ENCODE assay signal across 24 cellular contexts in genomic region chr2:232984451-232985207, GRCh38. TPM values are rescaled to one million over a fixed set of nuclear protein-coding genes. Genes with fewer than 3 reads are reported as not detected.
"Had no signal": no experiment of that assay in that cellular context is flagged by ENCODE, and none has a peak within 500 bp of the region (broad histone marks: within the 10 kb centered on the region; RNA-seq: fewer than 3 reads in every experiment).

No MANE protein-coding gene starts in this region.

- H3K27ac Mint-ChIP-seq: activated CD4-positive, alpha-beta memory T cell treated with anti-CD3 and anti-CD28 coated beads, Interleukin-2, amount 10 ng/mL, durations not matched to agents 7 days and 5 days; activated CD8-positive, alpha-beta memory T cell treated with anti-CD3 and anti-CD28 coated beads, Interleukin-2, amount 10 ng/mL, durations not matched to agents 7 days and 5 days; activated naive CD8-positive, alpha-beta T cell treated with anti-CD3 and anti-CD28 coated beads for 36 hours; activated T-helper 17 cell treated with anti-CD3 and anti-CD28 coated beads, Interleukin-2, amount 50 U/mL, for 72 hours; naive thymus-derived CD4-positive, alpha-beta T cell; stimulated activated effector memory CD8-positive, alpha-beta T cell treated with anti-CD3 and anti-CD28 coated beads, Interleukin-12 subunit alpha, Interleukin-12 subunit beta, amount 100 ng/mL, for 72 hours had no signal

- H3K36me3 Mint-ChIP-seq: activated CD8-positive, alpha-beta memory T cell treated with anti-CD3 and anti-CD28 coated beads, Interleukin-2, amount 10 ng/mL, durations not matched to agents 7 days and 5 days; stimulated activated effector memory CD8-positive, alpha-beta T cell treated with anti-CD3 and anti-CD28 coated beads, Interleukin-12 subunit alpha, Interleukin-12 subunit beta, amount 100 ng/mL, for 72 hours had no signal

- DNase-seq: activated CD4-positive, alpha-beta memory T cell treated with anti-CD3 and anti-CD28 coated beads, Interleukin-2, amount 10 ng/mL, durations not matched to agents 7 days and 5 days; activated CD4-positive, alpha-beta T cell treated with anti-CD3 and anti-CD28 coated beads for 48 hours; activated CD4-positive, CD25-positive, alpha-beta regulatory T cell; activated CD8-positive, alpha-beta memory T cell treated with anti-CD3 and anti-CD28 coated beads, Interleukin-2, amount 10 ng/mL, durations not matched to agents 7 days and 5 days; activated naive CD4-positive, alpha-beta T cell; activated naive CD8-positive, alpha-beta T cell treated with anti-CD3 and anti-CD28 coated beads for 36 hours; amniotic stem cell; erythroblast; kidney; left lung; naive thymus-derived CD4-positive, alpha-beta T cell; ovary; stimulated activated CD4-positive, alpha-beta T cell treated with anti-CD3 and anti-CD28 coated beads, Interleukin-4, amount 100 ng/mL, for 24 hours; T-helper 1 cell; T-helper 9 cell had no signal

- H3K4me1 Mint-ChIP-seq: activated CD4-positive, alpha-beta memory T cell treated with anti-CD3 and anti-CD28 coated beads, Interleukin-2, amount 10 ng/mL, durations not matched to agents 7 days and 5 days; activated CD8-positive, alpha-beta memory T cell treated with anti-CD3 and anti-CD28 coated beads, Interleukin-2, amount 10 ng/mL, durations not matched to agents 7 days and 5 days; activated T-helper 17 cell treated with anti-CD3 and anti-CD28 coated beads, Interleukin-2, amount 50 U/mL, for 72 hours had no signal

- H3K4me2 ChIP-seq: smooth muscle cell had no signal

- H3K9me3 ChIP-seq: ovary had no signal

- H3K4me1 ChIP-seq: left lung had no signal

- H3K36me3 ChIP-seq: cardiac muscle cell, left lung, ovary had no signal

- H3K4me3 ChIP-seq: cardiac muscle cell, left lung, ovary, smooth muscle cell had no signal

- H3K4me3 Mint-ChIP-seq: activated CD4-positive, alpha-beta memory T cell treated with anti-CD3 and anti-CD28 coated beads, Interleukin-2, amount 10 ng/mL, durations not matched to agents 7 days and 5 days; activated CD8-positive, alpha-beta memory T cell treated with anti-CD3 and anti-CD28 coated beads, Interleukin-2, amount 10 ng/mL, durations not matched to agents 7 days and 5 days; activated naive CD8-positive, alpha-beta T cell treated with anti-CD3 and anti-CD28 coated beads for 36 hours; activated T-helper 17 cell treated with anti-CD3 and anti-CD28 coated beads, Interleukin-2, amount 50 U/mL, for 72 hours; naive thymus-derived CD4-positive, alpha-beta T cell; stimulated activated effector memory CD8-positive, alpha-beta T cell treated with anti-CD3 and anti-CD28 coated beads, Interleukin-12 subunit alpha, Interleukin-12 subunit beta, amount 100 ng/mL, for 72 hours had no signal

- H3K27ac ChIP-seq: cardiac muscle cell, left lung, ovary had no signal

- H3K27me3 ChIP-seq: cardiac muscle cell, ovary had no signal

- ATAC-seq: activated CD8-positive, alpha-beta memory T cell treated with anti-CD3 and anti-CD28 coated beads, Interleukin-2, amount 10 ng/mL, durations not matched to agents 7 days and 5 days; activated T-helper 17 cell treated with anti-CD3 and anti-CD28 coated beads, Interleukin-2, amount 50 U/mL, for 72 hours; left lung; naive thymus-derived CD4-positive, alpha-beta T cell; sciatic nerve; stimulated activated effector memory CD8-positive, alpha-beta T cell treated with anti-CD3 and anti-CD28 coated beads, Interleukin-12 subunit alpha, Interleukin-12 subunit beta, amount 100 ng/mL, for 72 hours had no signal

RNA-seq across cellular contexts. Expression of gene NGEF, which starts 28.4 kb away (rescaled TPM):
- total RNA-seq: activated CD8-positive, alpha-beta memory T cell treated with anti-CD3 and anti-CD28 coated beads, Interleukin-2, amount 10 ng/mL, durations not matched to agents 7 days and 5 days; activated naive CD8-positive, alpha-beta T cell treated with anti-CD3 and anti-CD28 coated beads for 36 hours; lung microvascular endothelial cell; naive thymus-derived CD4-positive, alpha-beta T cell; smooth muscle cell had no signal
- polyA plus RNA-seq: naive thymus-derived CD4-positive, alpha-beta T cell had no signal

RNA-seq across cellular contexts. Expression of gene NEU2, which starts 47.8 kb away (rescaled TPM):
- total RNA-seq: activated CD4-positive, alpha-beta memory T cell treated with anti-CD3 and anti-CD28 coated beads, Interleukin-2, amount 10 ng/mL, durations not matched to agents 7 days and 5 days; activated CD8-positive, alpha-beta memory T cell treated with anti-CD3 and anti-CD28 coated beads, Interleukin-2, amount 10 ng/mL, durations not matched to agents 7 days and 5 days; activated naive CD8-positive, alpha-beta T cell treated with anti-CD3 and anti-CD28 coated beads for 36 hours; activated T-helper 17 cell treated with anti-CD3 and anti-CD28 coated beads, Interleukin-2, amount 50 U/mL, for 72 hours; cardiac muscle cell; frontal cortex; kidney; left lung; lung microvascular endothelial cell; mononuclear cell; naive thymus-derived CD4-positive, alpha-beta T cell; ovary; sciatic nerve had no signal
- polyA plus RNA-seq: cardiac muscle cell; naive thymus-derived CD4-positive, alpha-beta T cell; ovary; smooth muscle cell; thymus had no signal
